Comparison of ENCODE assay signal across 11 cellular contexts in the genomic region with DNA sequence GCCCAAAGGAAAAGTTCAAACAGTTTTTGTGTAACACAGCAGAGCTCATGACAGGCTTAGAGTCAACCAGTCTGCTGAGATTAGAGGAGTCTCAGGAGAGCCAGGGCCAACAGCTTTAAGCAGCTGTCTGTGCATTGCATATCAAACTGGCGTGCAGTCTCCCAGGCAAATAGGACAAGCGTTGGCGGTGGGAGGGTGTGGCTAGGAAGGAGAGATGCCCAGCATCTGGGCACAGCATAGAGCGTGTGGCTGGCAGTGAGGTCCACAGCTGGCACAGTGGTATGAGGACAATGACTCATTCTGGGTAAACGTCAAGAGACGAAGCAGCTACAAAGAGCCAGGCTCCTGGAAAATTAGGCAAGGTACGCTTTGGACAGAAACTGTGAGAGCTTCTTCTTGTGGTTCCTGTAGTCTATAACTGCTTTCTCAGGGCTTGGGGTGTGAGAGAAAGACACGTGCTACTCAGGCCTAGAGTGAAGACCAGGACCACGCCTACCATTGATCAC. TPM values are rescaled to one million over a fixed set of nuclear protein-coding genes. Genes with fewer than 3 reads are reported as not detected.
DNase-seq lines count a peak whose midpoint lies in the region; ATAC-seq and TF ChIP-seq lines count a peak whose summit lies in the region.
"Had no signal": no experiment of that assay in that cellular context is flagged by ENCODE, and none has a peak within 500 bp of the region (broad histone marks: within the 10 kb centered on the region; RNA-seq: fewer than 3 reads in every experiment).

No MANE protein-coding gene starts in this region.

- no peaks in the 10 kb centered on the region for H3K27me3 Mint-ChIP-seq in activated CD8-positive, alpha-beta T cell treated with anti-CD3 and anti-CD28 coated beads for 36 hours

- no peak for TF ChIP-seq CTCF in activated CD8-positive, alpha-beta T cell treated with anti-CD3 and anti-CD28 coated beads for 36 hours (IDR thresholded peaks at IDR 0.05)
- no peak for TF ChIP-seq CTCF in cardiac muscle cell (IDR thresholded peaks at IDR 0.05; ENCODE audit: low read depth, low read length)

- intact Hi-C loops in activated CD8-positive, alpha-beta T cell treated with anti-CD3 and anti-CD28 coated beads for 36 hours (cut with micrococcal nuclease) = no loop called here

- no peaks in the 10 kb centered on the region for H3K27me3 ChIP-seq in cardiac muscle cell
- no peaks in the 10 kb centered on the region for H3K27me3 ChIP-seq in thymus (ENCODE audit: control insufficient read depth, insufficient read depth)

- no peak overlapping the region for H3K4me3 Mint-ChIP-seq in activated CD8-positive, alpha-beta T cell treated with anti-CD3 and anti-CD28 coated beads for 36 hours

- DNase-seq in activated T-cell treated with anti-CD3 and anti-CD28 coated beads, Interleukin-2, amount 50 U/mL, for 1 hour = peak; percentile 52
- DNase-seq in activated T-cell treated with anti-CD3 and anti-CD28 coated beads for 4 hours (no peak), cardiac muscle cell (ENCODE audit: low read depth in 1 of 2, low spot score in 1 of 2) (peak; percentile 35 to 42), cerebellum (ENCODE audit: low spot score) (no peak), NCI-H2196 treated with DMSO at 0.1 percent for 48 hours (lab: John Stamatoyannopoulos, UW; ENCODE audit: unreplicated experiment) (no peak)
- peak; percentile 63 for DNase-seq in activated CD8-positive, alpha-beta T cell treated with anti-CD3 and anti-CD28 coated beads for 36 hours
- DNase-seq: activated gamma-delta T cell treated with Interleukin-2 at 50 U/mL for 16 hours, OCI-M1 had no signal

- CTCF ChIA-PET in activated CD8-positive, alpha-beta T cell treated with anti-CD3 and anti-CD28 coated beads for 36 hours (lab: Charles Lee) = interaction anchor here (0.9 to 14.1 kb wide), 8 partner anchors 10 to 138 kb away, joined by 3 to 167 read pairs (median 6); partner anchors contain the start of gene ZAP70

- H3K4me3 ChIP-seq in cardiac muscle cell (no peak overlapping the region), thymus (ENCODE audit: low read length) (no peak overlapping the region)

- WGBS in thymus = 88% methylated on average over 9 of the region's 9 CpGs

- H3K27ac ChIP-seq in cardiac muscle cell (peak overlapping the region; percentile 91), thymus (ENCODE audit: low read depth) (peak overlapping the region; percentile 46)
- H3K27ac ChIP-seq: C4-2B had no signal

- H3K36me3 Mint-ChIP-seq in activated CD8-positive, alpha-beta T cell treated with anti-CD3 and anti-CD28 coated beads for 36 hours (ENCODE audit: low read depth) = peaks cover 89% of the 10 kb centered on the region

- peak overlapping the region; percentile 86 for H3K27ac Mint-ChIP-seq in activated CD8-positive, alpha-beta T cell treated with anti-CD3 and anti-CD28 coated beads for 36 hours

- peak; percentile 78 for ATAC-seq in activated CD8-positive, alpha-beta T cell treated with anti-CD3 and anti-CD28 coated beads for 36 hours
- no peak for ATAC-seq in HG03097 (IDR thresholded peaks at IDR 0.05; ENCODE audit: low FRiP score, unreplicated experiment)

- POLR2A ChIA-PET in activated CD8-positive, alpha-beta T cell treated with anti-CD3 and anti-CD28 coated beads for 36 hours (lab: Charles Lee) = interaction anchor here (1.1 to 6.8 kb wide), 5 partner anchors 8 to 39 kb away, joined by 4 to 61 read pairs (median 34); partner anchors contain the start of gene ZAP70

- H3K9me3 Mint-ChIP-seq in activated CD8-positive, alpha-beta T cell treated with anti-CD3 and anti-CD28 coated beads for 36 hours = peaks cover 14% of the 10 kb centered on the region

- H3K9me3 ChIP-seq in cardiac muscle cell (ENCODE audit: low read depth) (no peaks in the 10 kb centered on the region), thymus (ENCODE audit: control insufficient read depth) (no peaks in the 10 kb centered on the region)

- H3K4me1 ChIP-seq in cardiac muscle cell (ENCODE audit: low read depth) = peaks cover 13% of the 10 kb centered on the region
- H3K4me1 ChIP-seq in thymus (ENCODE audit: control insufficient read depth, insufficient read depth, low read length) = no peaks in the 10 kb centered on the region

- no peaks in the 10 kb centered on the region for H3K36me3 ChIP-seq in cardiac muscle cell
- H3K36me3 ChIP-seq in thymus (ENCODE audit: control insufficient read depth, insufficient read depth) = peaks cover 86% of the 10 kb centered on the region

- peaks cover 69% of the 10 kb centered on the region for H3K4me1 Mint-ChIP-seq in activated CD8-positive, alpha-beta T cell treated with anti-CD3 and anti-CD28 coated beads for 36 hours (ENCODE audit: low read depth)

RNA-seq across cellular contexts. Expression of gene ZAP70, which starts 14.8 kb away (rescaled TPM):
- total RNA-seq in activated CD8-positive, alpha-beta T cell treated with anti-CD3 and anti-CD28 coated beads for 36 hours = 100 to 1,000 TPM; 218 TPM
- total RNA-seq in cardiac muscle cell (2.7 and 7.3 TPM in 2 replicates), cerebellum (0.45 TPM)
- polyA plus RNA-seq in cardiac muscle cell (0.32 and 3.5 TPM in 2 replicates), thymus (217 TPM)

RNA-seq across cellular contexts. Expression of gene C2orf92, which starts 58.6 kb away (rescaled TPM):
- 10 to 100 TPM in 1 of 2 experiments, 1 to 10 TPM in 1; 6.8 to 11.7 TPM for total RNA-seq in activated CD8-positive, alpha-beta T cell treated with anti-CD3 and anti-CD28 coated beads for 36 hours
- total RNA-seq in cardiac muscle cell (2.4 and 6.7 TPM in 2 replicates), cerebellum (15.7 TPM)
- polyA plus RNA-seq in cardiac muscle cell (6.8 and 9.4 TPM in 2 replicates), thymus (13.1 TPM)

Comparison
In these comparisons a context has a peak if more than half of its experiments do, and no peak if none do; other contexts are left out.
1. DNase-seq: peak in activated T-cell treated with anti-CD3 and anti-CD28 coated beads, Interleukin-2, amount 50 U/mL, for 1 hour (single experiment), activated CD8-positive, alpha-beta T cell treated with anti-CD3 and anti-CD28 coated beads for 36 hours (single experiment) and cardiac muscle cell (2 of 2); none in activated T-cell treated with anti-CD3 and anti-CD28 coated beads for 4 hours (single experiment), cerebellum (single experiment) and NCI-H2196 treated with DMSO at 0.1 percent for 48 hours (single experiment).
2. RNA of gene ZAP70, which starts 14.8 kb away (total RNA-seq): 218 TPM in activated CD8-positive, alpha-beta T cell treated with anti-CD3 and anti-CD28 coated beads for 36 hours; 2.7 to 7.3 TPM in cardiac muscle cell and 0.45 TPM in cerebellum (single experiment); every median in the first group is over 10 times any median in the second.